In the genomic region with DNA sequence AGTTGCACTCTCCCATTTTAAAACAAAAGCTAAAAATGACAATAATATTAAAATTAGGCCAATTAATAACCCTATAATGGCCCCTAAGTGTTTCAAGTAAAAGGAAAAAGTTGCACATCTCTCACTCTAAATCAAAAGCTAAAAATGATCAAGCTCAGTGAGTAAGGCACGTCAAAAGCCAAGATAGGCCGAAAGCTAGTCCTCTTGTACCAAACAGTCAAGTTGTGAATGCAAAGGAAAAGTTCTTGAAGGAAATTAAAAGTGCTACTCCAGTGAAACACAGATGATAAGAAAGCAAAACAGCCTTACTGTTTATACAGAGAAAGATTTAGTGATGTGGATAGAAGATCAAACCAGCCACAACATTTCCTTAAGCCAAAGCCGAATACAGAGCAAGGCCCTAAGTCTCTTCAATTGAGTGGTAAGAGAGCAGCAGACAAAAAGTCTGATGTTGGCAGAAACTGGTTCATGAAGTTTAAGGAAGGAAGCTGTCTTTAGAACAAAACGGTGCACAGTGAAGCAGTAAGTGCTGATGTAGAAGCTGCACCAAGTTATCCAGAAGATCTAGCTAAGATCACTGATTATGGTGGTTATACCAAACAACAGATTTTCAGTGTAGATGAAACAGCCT, we compare ENCODE assay signal across 19 cellular contexts.
DNase-seq lines count a peak whose midpoint lies in the region; ATAC-seq and TF ChIP-seq lines count a peak whose summit lies in the region.
"Had no signal": no experiment of that assay in that cellular context is flagged by ENCODE, and none has a peak within 500 bp of the region (broad histone marks: within the 10 kb centered on the region; RNA-seq: fewer than 3 reads in every experiment).

No MANE protein-coding gene starts in this region.

- peaks cover 12% of the 10 kb centered on the region for H3K36me3 Mint-ChIP-seq in stimulated activated naive CD8-positive, alpha-beta T cell treated with anti-CD3 and anti-CD28 coated beads, Interleukin-15, Interleukin-2, amounts not matched to agents 100 ng/mL and 50 ng/mL, for 24 hours (ENCODE audit: low read depth)
- peaks cover 30% of the 10 kb centered on the region for H3K36me3 Mint-ChIP-seq in T-helper 2 cell treated with Interferon-gamma antibody and Interleukin-4, amounts not matched to agents 5 μg/mL and 100 μg/mL, for 36 hours (ENCODE audit: low read depth)
- H3K36me3 Mint-ChIP-seq: natural killer cell treated with Interleukin-12 subunit alpha and Interleukin-12 subunit beta and Interleukin-15 and Interleukin-18, amount 100 ng/mL, for 72 hours had no signal

- H3K4me1 ChIP-seq in esophagus muscularis mucosa: peaks cover 0 to 8% (median 5%) of the 10 kb centered on the region in 4 donors

- H3K4me3 ChIP-seq in esophagus muscularis mucosa: no peak overlapping the region
- H3K4me3 ChIP-seq: heart right ventricle, MG63 had no signal

- no peak overlapping the region for H3K4me3 Mint-ChIP-seq in stimulated activated naive CD8-positive, alpha-beta T cell treated with anti-CD3 and anti-CD28 coated beads, Interleukin-15, Interleukin-2, amounts not matched to agents 100 ng/mL and 50 ng/mL, for 24 hours
- peak overlapping the region; percentile 56 for H3K4me3 Mint-ChIP-seq in T-helper 2 cell treated with Interferon-gamma antibody and Interleukin-4, amounts not matched to agents 5 μg/mL and 100 μg/mL, for 36 hours
- H3K4me3 Mint-ChIP-seq: natural killer cell treated with Interleukin-12 subunit alpha and Interleukin-12 subunit beta and Interleukin-15 and Interleukin-18, amount 100 ng/mL, for 72 hours had no signal

- TF ChIP-seq EP300 in esophagus muscularis mucosa (IDR thresholded peaks at IDR 0.05): no peak

- no peaks in the 10 kb centered on the region for H3K27me3 ChIP-seq in esophagus muscularis mucosa
- H3K27me3 ChIP-seq: heart right ventricle, MG63 had no signal

- 83% methylated on average over 4 of the region's 4 CpGs for WGBS in esophagus muscularis mucosa

- H3K27ac ChIP-seq in esophagus muscularis mucosa (replicated peaks in 1 of 4): no peak overlapping the region
- H3K27ac ChIP-seq: heart right ventricle had no signal

- H3K4me1 Mint-ChIP-seq in stimulated activated naive CD8-positive, alpha-beta T cell treated with anti-CD3 and anti-CD28 coated beads, Interleukin-15, Interleukin-2, amounts not matched to agents 100 ng/mL and 50 ng/mL, for 24 hours (ENCODE audit: low read depth): peaks cover 48% of the 10 kb centered on the region
- H3K4me1 Mint-ChIP-seq in T-helper 2 cell treated with Interferon-gamma antibody and Interleukin-4, amounts not matched to agents 5 μg/mL and 100 μg/mL, for 36 hours (ENCODE audit: low read depth): peaks cover 58% of the 10 kb centered on the region

- H3K27me3 Mint-ChIP-seq in stimulated activated naive CD8-positive, alpha-beta T cell treated with anti-CD3 and anti-CD28 coated beads, Interleukin-15, Interleukin-2, amounts not matched to agents 100 ng/mL and 50 ng/mL, for 24 hours: no peaks in the 10 kb centered on the region
- no peaks in the 10 kb centered on the region for H3K27me3 Mint-ChIP-seq in T-helper 2 cell treated with Interferon-gamma antibody and Interleukin-4, amounts not matched to agents 5 μg/mL and 100 μg/mL, for 36 hours (ENCODE audit: low read depth)
- H3K27me3 Mint-ChIP-seq: natural killer cell treated with Interleukin-12 subunit alpha and Interleukin-12 subunit beta and Interleukin-15 and Interleukin-18, amount 100 ng/mL, for 72 hours had no signal

- no peaks in the 10 kb centered on the region for H3K9me3 ChIP-seq in esophagus muscularis mucosa
- H3K9me3 ChIP-seq: heart right ventricle, MG63, SK-N-SH had no signal

- ATAC-seq in stimulated activated naive CD8-positive, alpha-beta T cell treated with anti-CD3 and anti-CD28 coated beads, Interleukin-15, Interleukin-2, amounts not matched to agents 100 U/mL and 50 U/mL, for 24 hours: no peak
- no peak for ATAC-seq in HG03039 (IDR thresholded peaks at IDR 0.05; ENCODE audit: unreplicated experiment)
- ATAC-seq: heart right ventricle; natural killer cell treated with Interleukin-12 subunit alpha and Interleukin-12 subunit beta and Interleukin-15 and Interleukin-18, amount 100 ng/mL, for 72 hours had no signal

- TF ChIP-seq CTCF in esophagus muscularis mucosa (IDR thresholded peaks at IDR 0.05): no peak

- peak overlapping the region; percentile 58 for H3K27ac Mint-ChIP-seq in stimulated activated naive CD8-positive, alpha-beta T cell treated with anti-CD3 and anti-CD28 coated beads, Interleukin-15, Interleukin-2, amounts not matched to agents 100 ng/mL and 50 ng/mL, for 24 hours
- H3K27ac Mint-ChIP-seq in T-helper 2 cell treated with Interferon-gamma antibody and Interleukin-4, amounts not matched to agents 5 μg/mL and 100 μg/mL, for 36 hours: peak overlapping the region; percentile 77
- H3K27ac Mint-ChIP-seq: natural killer cell treated with Interleukin-12 subunit alpha and Interleukin-12 subunit beta and Interleukin-15 and Interleukin-18, amount 100 ng/mL, for 72 hours had no signal

- TF ChIP-seq POLR2A in esophagus muscularis mucosa (IDR thresholded peaks at IDR 0.05; ENCODE audit: low read depth): no peak

- H3K9me3 Mint-ChIP-seq in stimulated activated naive CD8-positive, alpha-beta T cell treated with anti-CD3 and anti-CD28 coated beads, Interleukin-15, Interleukin-2, amounts not matched to agents 100 ng/mL and 50 ng/mL, for 24 hours: no peaks in the 10 kb centered on the region
- peaks cover 22% of the 10 kb centered on the region for H3K9me3 Mint-ChIP-seq in T-helper 2 cell treated with Interferon-gamma antibody and Interleukin-4, amounts not matched to agents 5 μg/mL and 100 μg/mL, for 36 hours
- H3K9me3 Mint-ChIP-seq: natural killer cell treated with Interleukin-12 subunit alpha and Interleukin-12 subunit beta and Interleukin-15 and Interleukin-18, amount 100 ng/mL, for 72 hours had no signal

- no peak for DNase-seq in stimulated activated naive CD8-positive, alpha-beta T cell treated with anti-CD3 and anti-CD28 coated beads, Interleukin-15, Interleukin-2, amounts not matched to agents 100 U/mL and 50 U/mL, for 24 hours
- no peak for DNase-seq in T-helper 2 cell treated with Interferon-gamma antibody and Interleukin-4, amounts not matched to agents 5 μg/mL and 100 μg/mL, for 36 hours (ENCODE audit: low spot score)
- DNase-seq in central memory CD4-positive, alpha-beta T cell: peak; percentile 44
- DNase-seq in esophagus muscularis mucosa (ENCODE audit: extremely low spot score) (no peak), DMS 273 treated with DMSO at 0.1 percent for 48 hours (lab: John Stamatoyannopoulos, UW) (no peak)
- DNase-seq: activated CD4-positive, CD25-positive, alpha-beta regulatory T cell; foreskin fibroblast; GDM1; heart right ventricle; MG63; NCI-H1417 treated with DMSO at 0.1 percent for 48 hours; NCI-H2171; NCI-H526; RPMI8226; SK-N-SH; T1000 had no signal

- intact Hi-C loops in esophagus muscularis mucosa (cut with DNase I): no loop called here

- no peaks in the 10 kb centered on the region for H3K36me3 ChIP-seq in esophagus muscularis mucosa
- H3K36me3 ChIP-seq: MG63 had no signal
